In the genomic region with DNA sequence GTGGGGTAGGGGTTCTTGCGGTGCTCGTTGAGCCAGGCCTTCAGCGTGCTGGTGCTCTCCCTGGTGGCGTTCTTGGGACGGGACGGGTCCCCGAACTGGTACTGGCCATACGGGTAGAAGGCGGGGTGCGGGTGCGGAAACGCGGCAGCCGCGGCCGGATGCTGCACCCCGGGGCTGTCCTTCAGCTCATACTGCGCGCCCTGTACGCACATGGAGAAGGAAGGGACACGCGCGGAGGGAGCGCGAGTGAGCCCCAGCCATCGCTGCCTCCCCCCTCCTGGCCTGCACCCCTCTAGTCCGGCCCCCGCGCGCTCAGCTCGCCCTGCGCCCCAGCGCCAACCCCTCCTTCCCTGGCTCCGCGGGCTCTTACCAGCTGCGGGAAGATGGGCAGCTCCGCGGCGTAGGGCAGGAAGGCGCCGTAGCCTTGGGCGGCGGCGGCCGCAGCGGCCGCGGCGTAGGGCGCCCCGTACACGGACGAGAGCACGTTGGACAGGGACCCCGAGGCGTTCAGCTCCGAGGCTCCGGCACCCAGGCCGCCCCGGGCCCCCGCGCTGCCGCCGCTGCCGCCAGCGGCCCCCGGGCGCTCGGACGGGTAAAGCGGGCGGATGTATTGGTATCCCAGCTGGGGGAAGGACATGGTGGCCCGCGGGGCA, we compare ENCODE assay signal across 8 cellular contexts. TPM values are rescaled to one million over a fixed set of nuclear protein-coding genes. Genes with fewer than 3 reads are reported as not detected.
A peak's percentile ranks its signal among the peaks of the same experiment; 100 is the strongest.
DNase-seq lines count a peak whose midpoint lies in the region; ATAC-seq and TF ChIP-seq lines count a peak whose summit lies in the region.

No MANE protein-coding gene starts in this region.

- H3K4me2 ChIP-seq in MM.1S (ENCODE audit: low read depth, low read length) = no peak overlapping the region

- no peaks in the 10 kb centered on the region for H3K36me3 ChIP-seq in gastrocnemius medialis
- H3K36me3 ChIP-seq in MM.1S (replicated peaks; ENCODE audit: insufficient read depth, low read length) = no peaks in the 10 kb centered on the region

- in situ Hi-C loops in gastrocnemius medialis (cut with MboI; ENCODE audit: low sequenced_read_pairs in 4 of 4) = loop anchor here in 2 of 4 donors (10.0 to 25.0 kb wide), 2 partner anchors 91 to 652 kb away; a partner anchor contains a TSS

- H3F3A ChIP-seq in MM.1S (ENCODE audit: insufficient read depth, low read length) = no peaks in the 10 kb centered on the region

- H3K9me2 ChIP-seq in MM.1S (replicated peaks; ENCODE audit: insufficient read depth, low read length) = no peaks in the 10 kb centered on the region

- intact Hi-C loops in gastrocnemius medialis (cut with DNase I; ENCODE audit: low total_unique reads) = loop anchor here (2.0 to 10.0 kb wide), 3 partner anchors 393 to 645 kb away; a partner anchor contains a TSS

- TF ChIP-seq POLR2A in gastrocnemius medialis (IDR thresholded peaks at IDR 0.05) = no peak

- H3K27me3 ChIP-seq in foreskin keratinocyte (no peaks in the 10 kb centered on the region), gastrocnemius medialis (peaks cover 29 to 63% (median 58%) of the 10 kb centered on the region in 3 donors), MM.1S (replicated peaks; ENCODE audit: insufficient read depth, low read length) (peaks cover 4% of the 10 kb centered on the region)

- no peak overlapping the region for H2AFZ ChIP-seq in MM.1S (ENCODE audit: low read length)

- H3K27ac ChIP-seq in foreskin keratinocyte (peak overlapping the region; percentile 63), gastrocnemius medialis (peak overlapping the region in 3 of 4 donors; percentile 81 to 86 (median 83)), MM.1S (ENCODE audit: low read length) (no peak overlapping the region)

- DNase-seq in SIG-M5 treated with dmso at 0.1 percent for 504 hours (lab: John Stamatoyannopoulos, UW; ENCODE audit: unreplicated experiment) (peak; percentile 24), SIG-M5 (lab: John Stamatoyannopoulos, UW) (no peak), SKM-1 treated with dmso at 0.1 percent for 144 hours (lab: John Stamatoyannopoulos, UW; ENCODE audit: unreplicated experiment) (peak; percentile 55), foreskin keratinocyte (peak in 1 of 2 donors; percentile 63), gastrocnemius medialis (no peak), MM.1S (no peak), GM19240 (ENCODE audit: insufficient read length, low spot score) (no peak)
- DNase-seq in stimulated activated CD4-positive, alpha-beta T cell treated with anti-CD3 and anti-CD28 coated beads, Interleukin-4, amount 100 ng/mL, for 4 hours = no peak

- H3K79me2 ChIP-seq in MM.1S (ENCODE audit: low read length) = no peaks in the 10 kb centered on the region

- H3K9me3 ChIP-seq in gastrocnemius medialis (no peaks in the 10 kb centered on the region), MM.1S (replicated peaks; ENCODE audit: insufficient read depth, low read length) (no peaks in the 10 kb centered on the region)

- TF ChIP-seq CTCF in foreskin keratinocyte (conservative IDR thresholded peaks at IDR 0.05) (peak; percentile 26), gastrocnemius medialis (IDR thresholded peaks at IDR 0.05 in 4 of 5, conservative IDR thresholded peaks at IDR 0.05 in 1 of 5) (no peak), MM.1S (IDR thresholded peaks at IDR 0.05; ENCODE audit: low read length) (no peak)

- ATAC-seq in foreskin keratinocyte (peak; percentile 14), gastrocnemius medialis (peak in 1 of 2 donors; percentile 7)

- H3K4me3 ChIP-seq in gastrocnemius medialis (peak overlapping the region; percentile 61 to 94 (median 64)), MM.1S (ENCODE audit: low read length) (no peak overlapping the region)

- no peak overlapping the region for H3K9ac ChIP-seq in MM.1S (ENCODE audit: low read length)

- H3K4me1 ChIP-seq in foreskin keratinocyte (no peaks in the 10 kb centered on the region), gastrocnemius medialis (peaks cover 0 to 7% of the 10 kb centered on the region in 2 donors), MM.1S (ENCODE audit: low read length) (no peaks in the 10 kb centered on the region)

- H4K20me1 ChIP-seq in MM.1S (ENCODE audit: insufficient read depth, low read length) = no peaks in the 10 kb centered on the region

RNA-seq across cellular contexts. Expression of a gene that starts 1.0 kb away (rescaled TPM):
- total RNA-seq in foreskin keratinocyte = 4.3 and 5.1 TPM in 2 replicates
- 4.1 and 4.4 TPM in 2 replicates for polyA plus RNA-seq in foreskin keratinocyte
- total RNA-seq in gastrocnemius medialis = 10 to 100 TPM in 2 of 4 donors, 1 to 10 TPM in 2; 3.5 to 40.6 (median 12.0) TPM

Comparison
In these comparisons a context has a peak if more than half of its experiments do, and no peak if none do; other contexts are left out.
1. DNase-seq: peak in SIG-M5 treated with dmso at 0.1 percent for 504 hours (single experiment) and SKM-1 treated with dmso at 0.1 percent for 144 hours (single experiment); none in SIG-M5 (single experiment), gastrocnemius medialis (0 of 2), MM.1S (single experiment), stimulated activated CD4-positive, alpha-beta T cell treated with anti-CD3 and anti-CD28 coated beads, Interleukin-4, amount 100 ng/mL, for 4 hours (0 of 2) and GM19240 (single experiment).